9 cellular contexts compared by ENCODE assay signal in genomic region chr3:134373278-134373941, GRCh38. TPM values are rescaled to one million over a fixed set of nuclear protein-coding genes. Genes with fewer than 3 reads are reported as not detected.
DNase-seq lines count a peak whose midpoint lies in the region; ATAC-seq, FAIRE-seq and TF ChIP-seq lines count a peak whose summit lies in the region.
"Had no signal": no experiment of that assay in that cellular context is flagged by ENCODE, and none has a peak within 500 bp of the region (broad histone marks: within the 10 kb centered on the region; RNA-seq: fewer than 3 reads in every experiment).

No MANE protein-coding gene starts in this region.

- CTCF ChIA-PET in PC-3 (lab: Charles Lee) (no interaction called here), H1 (lab: Charles Lee; ENCODE audit: partially characterized antibody) (interaction anchor here (1.0 to 14.7 kb wide), 7 partner anchors 11 to 100 kb away, joined by 3 to 144 read pairs (median 4); no protein-coding TSS in a partner anchor)

- H3K79me2 ChIP-seq in PC-3 (ENCODE audit: low read length) = peaks cover 60% of the 10 kb centered on the region
- H3K79me2 ChIP-seq in H1 (ENCODE audit: control insufficient read depth in 1 of 2, insufficient read depth in 2 of 2, low read length in 2 of 2) = peaks cover 0 to 33% of the 10 kb centered on the region in 2 experiments; a peak in 2 of 4 replicates

- H4K20me1 ChIP-seq in PC-3 (ENCODE audit: low read length) (peaks cover 32% of the 10 kb centered on the region), H1 (replicated peaks in 1 of 2; ENCODE audit: control insufficient read depth in 1 of 2, insufficient read depth in 2 of 2, low read length in 2 of 2) (peaks cover 22% of the 10 kb centered on the region in 2 experiments)

- peak overlapping the region; percentile 95 for H3K18ac ChIP-seq in H1 (ENCODE audit: extremely low read depth, low read length)

- no peak overlapping the region for H2BK120ac ChIP-seq in H1 (replicated peaks; ENCODE audit: low read depth, low read length)

- H3K56ac ChIP-seq in H1 (replicated peaks; ENCODE audit: insufficient read length, low read depth, low read length) = no peak overlapping the region

- H4K91ac ChIP-seq in H1 (replicated peaks; ENCODE audit: insufficient read length, low read length) = peak overlapping the region; percentile 95

- H3K4ac ChIP-seq in H1 (replicated peaks; ENCODE audit: insufficient read length, low read depth, low read length) = no peak overlapping the region

- TF ChIP-seq CTCF in PC-3 (conservative IDR thresholded peaks at IDR 0.05; ENCODE audit: low read depth, low read length) (no peak), H1 (IDR thresholded peaks at IDR 0.05; ENCODE audit: control extremely low read depth in 1 of 3, insufficient read depth in 1 of 3, low read depth in 1 of 3, low read length in 3 of 3) (no peak), lower leg skin (IDR thresholded peaks at IDR 0.05) (no peak)

- TF ChIP-seq POLR2A in H1 (IDR thresholded peaks at IDR 0.05; ENCODE audit: control extremely low read depth in 1 of 2, low read depth in 2 of 2, low read length in 2 of 2) (peak in 1 of 2 experiments; percentile 83; a peak in 2 of 3 replicates), lower leg skin (IDR thresholded peaks at IDR 0.05) (no peak), erythroblast (IDR thresholded peaks at IDR 0.05; ENCODE audit: low read length) (no peak)

- peak overlapping the region; percentile 88 for H3K9ac ChIP-seq in PC-3 (ENCODE audit: low read length)
- peak overlapping the region; percentile 89 to 100 (median 100) for H3K9ac ChIP-seq in H1 (replicated peaks in 1 of 4; ENCODE audit: extremely low read depth in 1 of 4, low read depth in 3 of 4, low read length in 3 of 4)

- ATAC-seq in PC-3 (peak; percentile 29), GM18861 (IDR thresholded peaks at IDR 0.05; ENCODE audit: unreplicated experiment) (no peak)

- no peak overlapping the region for H2BK15ac ChIP-seq in H1 (ENCODE audit: low read length)

- H2BK20ac ChIP-seq in H1 (ENCODE audit: low read length) = no peak overlapping the region

- no peaks in the 10 kb centered on the region for H3K9me2 ChIP-seq in PC-3 (replicated peaks; ENCODE audit: low read length)

- TF ChIP-seq EP300 in H1 (IDR thresholded peaks at IDR 0.05; ENCODE audit: borderline replicate concordance in 1 of 2, low read depth in 2 of 2, low read length in 2 of 2) = peak in 1 of 2 experiments; percentile 77; a peak in 1 of 3 replicates

- H3K14ac ChIP-seq in H1 (ENCODE audit: insufficient read length) = no peak overlapping the region

- no peak overlapping the region for H3K23ac ChIP-seq in H1 (ENCODE audit: insufficient read length)

- intact Hi-C loops in PC-3 (cut with micrococcal nuclease) (loop anchor here (1.0 kb wide), 1 partner anchor 99 kb away; no protein-coding TSS in a partner anchor), lower leg skin (cut with DNase I; ENCODE audit: low total_unique reads) (loop anchor here (10.0 kb wide), 1 partner anchor 101 kb away; no protein-coding TSS in a partner anchor)

- H3K23me2 ChIP-seq in H1 (ENCODE audit: low read depth, low read length) = peaks cover 16% of the 10 kb centered on the region; the same call in 1 of the 2 replicates

- H3K27ac ChIP-seq in PC-3 (ENCODE audit: low read length) = peak overlapping the region; percentile 89
- H3K27ac ChIP-seq in H1 (ENCODE audit: low read depth, low read length) = peak overlapping the region; percentile 99
- peak overlapping the region; percentile 99 for H3K27ac ChIP-seq in temporal lobe (ENCODE audit: low read depth, low read length)

- peak; percentile 19 for FAIRE-seq in H1 (lab: Jason Lieb, UNC)

- H2BK12ac ChIP-seq in H1 (ENCODE audit: low read depth, low read length) = peak overlapping the region; percentile 99; the same call in 1 of the 2 replicates

- peak; percentile 22 for DNase-seq in NCI-H1436 (lab: John Stamatoyannopoulos, UW)
- DNase-seq in NCI-H1436 treated with DMSO at 0.1 percent for 48 hours (lab: John Stamatoyannopoulos, UW) = no peak
- DNase-seq in PC-3 = peak; percentile 82
- peak; percentile 80 to 91 for DNase-seq in H1 (ENCODE audit: low read depth in 1 of 2, low spot score in 2 of 2)
- peak; percentile 85 to 96 for DNase-seq in lower leg skin (ENCODE audit: low spot score in 2 of 2)
- DNase-seq in erythroblast (lab: John Stamatoyannopoulos, UW) = no peak

- H3K36me3 ChIP-seq in PC-3 (ENCODE audit: low read depth, low read length) = peaks cover 28% of the 10 kb centered on the region
- peaks cover 23 to 34% (median 27%) of the 10 kb centered on the region in 4 experiments for H3K36me3 ChIP-seq in H1 (ENCODE audit: control insufficient read depth in 2 of 4, insufficient read depth in 4 of 4, low read length in 3 of 4)

- 4% methylated on average over 39 of the region's 42 CpGs; no CpG with 5 or more reads in 1 of the 2 experiments for WGBS in H1 (ENCODE audit: extremely low coverage in 1 of 2, insufficient coverage in 1 of 2, insufficient read length in 1 of 2, insufficient replicate concordance in 2 of 2, low coverage in 1 of 2, low lambda C conversion rate in 2 of 2, missing lambda C conversion rate in 1 of 2), 2 experiments
- 9 to 10% methylated on average over 42 of the region's 42 CpGs for WGBS in lower leg skin, 2 donors

- H4K5ac ChIP-seq in H1 (ENCODE audit: insufficient read length, low read depth, low read length) = peak overlapping the region; percentile 37

- H3K27me3 ChIP-seq in PC-3 (ENCODE audit: low read length) = no peaks in the 10 kb centered on the region
- H3K27me3 ChIP-seq in H1 (replicated peaks in 1 of 4; ENCODE audit: control insufficient read depth in 3 of 4, extremely low read depth in 1 of 4, insufficient read depth in 3 of 4, low read length in 3 of 4) = peaks cover 7 to 32% (median 24%) of the 10 kb centered on the region in 4 experiments

- H2AFZ ChIP-seq in PC-3 (ENCODE audit: low read length) (no peak overlapping the region), H1 (ENCODE audit: low read length) (no peak overlapping the region)

- H2BK5ac ChIP-seq in H1 (ENCODE audit: low read depth, low read length) = peak overlapping the region; percentile 99

- POLR2A ChIA-PET in PC-3 (lab: Charles Lee; ENCODE audit: unreplicated experiment) = interaction anchor here (0.6 kb wide), 1 partner anchor 9 kb away, joined by 4 read pairs; no protein-coding TSS in a partner anchor
- POLR2A ChIA-PET in H1 (lab: Charles Lee; ENCODE audit: partially characterized antibody) = interaction anchor here (0.7 to 45.2 kb wide), 32 partner anchors 8 to 291 kb away, joined by 3 to 1731 read pairs (median 7); partner anchors contain the start of genes ANAPC13, CEP63 and RYK

- H3K4me3 ChIP-seq in PC-3 (ENCODE audit: low read length) = peak overlapping the region; percentile 98
- H3K4me3 ChIP-seq in H1 (ENCODE audit: extremely low read depth in 1 of 4, insufficient read depth in 2 of 4, low read depth in 3 of 4, low read length in 4 of 4) = peak overlapping the region; percentile 68 to 96 (median 88)
- peak overlapping the region; percentile 79 for H3K4me3 ChIP-seq in lower leg skin (ENCODE audit: low read depth, poor library complexity, severe bottlenecking)

- peaks cover 53% of the 10 kb centered on the region for H3K4me1 ChIP-seq in PC-3 (ENCODE audit: insufficient read depth, low read length)
- H3K4me1 ChIP-seq in H1 (replicated peaks in 1 of 4; ENCODE audit: control insufficient read depth in 3 of 4, insufficient read depth in 4 of 4, low read length in 3 of 4) = peaks cover 17 to 38% (median 31%) of the 10 kb centered on the region in 4 experiments

- H3K4me2 ChIP-seq in PC-3 (ENCODE audit: low read length) (peak overlapping the region; percentile 96), H1 (ENCODE audit: insufficient read depth in 1 of 2, low read depth in 2 of 2, low read length in 2 of 2) (peak overlapping the region; percentile 93 to 99)

- TF ChIP-seq RAD21 in H1 (IDR thresholded peaks at IDR 0.05 in 1 of 2, conservative IDR thresholded peaks at IDR 0.05 in 1 of 2; ENCODE audit: low read depth in 2 of 2, low read length in 2 of 2) = no peak; a peak in 1 of 4 replicates

- H4K8ac ChIP-seq in H1 (ENCODE audit: extremely low read depth, insufficient read depth, low read length) = peak overlapping the region; percentile 100

- H3F3A ChIP-seq in PC-3 (ENCODE audit: low read length, unreplicated experiment) = no peaks in the 10 kb centered on the region

- H2AK5ac ChIP-seq in H1 (ENCODE audit: low read depth, low read length) = peak overlapping the region; percentile 19; the same call in 1 of the 2 replicates

- H3K9me3 ChIP-seq in PC-3 (ENCODE audit: low read length) (no peaks in the 10 kb centered on the region), H1 (ENCODE audit: insufficient read depth in 2 of 2, low read depth in 1 of 2, low read length in 1 of 2) (no peaks in the 10 kb centered on the region)

- peaks cover 7% of the 10 kb centered on the region for H3K79me1 ChIP-seq in H1 (ENCODE audit: low read depth, low read length)

- TSS peak; percentile 67 for BruUV-seq in PC-3 (replicated peaks; lab: Mats Ljungman, UMichigan)

TF ChIP-seq in H1, 55 proteins besides CTCF, POLR2A, EP300 and RAD21 (continues in another document):
- peak; percentile 66 to 92; a peak in 3 of 4 replicates for TF ChIP-seq SIN3A (conservative IDR thresholded peaks at IDR 0.05 in 1 of 2, IDR thresholded peaks at IDR 0.05 in 1 of 2; ENCODE audit: low read depth in 1 of 2, low read length in 2 of 2)
- TF ChIP-seq ATF2 (IDR thresholded peaks at IDR 0.05; ENCODE audit: low read length) = peak; percentile 90; the same call in 1 of the 2 replicates
- peak; percentile 74; the same call in 1 of the 2 replicates for TF ChIP-seq JUN (IDR thresholded peaks at IDR 0.05; ENCODE audit: low read depth, low read length)
- peak; percentile 96 for TF ChIP-seq JUND (IDR thresholded peaks at IDR 0.05; ENCODE audit: low read length)

RNA-seq across cellular contexts. Expression of gene AMOTL2, which starts 0.8 kb away (rescaled TPM):
- total RNA-seq in PC-3 (2014; rRNA removed) (96.0 and 124 TPM in 2 replicates), lower leg skin (100 to 1,000 TPM in 3 of 4 donors, 10 to 100 TPM in 1; 97.1 to 151 (median 120) TPM), temporal lobe (46.5 TPM)
- 60.3 and 63.7 TPM in 2 replicates for total RNA-seq in H1 (2021; fragmentation: NEBNext Ultra II Directional; extraction: Animal tissue kit (Norgen Biotek cat#: 25700))
- polyA plus RNA-seq in H1 (2011; rRNA removed) = 19.0 and 33.5 TPM in 2 replicates
- polyA plus RNA-seq in H1 (2011; cell fraction: cytosol; rRNA removed) = 31.5 TPM
- 61.9 TPM for polyA plus RNA-seq in H1 (2011; cell fraction: nucleus; rRNA removed)
- 19.2 to 24.1 TPM (median 20.7 TPM) in 4 replicates for polyA plus RNA-seq in H1 (2012, experiment 1 of 2)
- polyA plus RNA-seq in H1 (2012, experiment 2 of 2) = 17.1 TPM
- 18.6 TPM for polyA plus RNA-seq in H1 (2013, experiment 1 of 2)
- 17.2 TPM for polyA plus RNA-seq in H1 (2013, experiment 2 of 2)
- 34.9 and 37.0 TPM in 2 replicates for polyA minus RNA-seq in H1 (2011; rRNA and poly(A)+ RNA removed)
- 31.9 TPM for polyA minus RNA-seq in H1 (2011; cell fraction: cytosol; rRNA and poly(A)+ RNA removed)
- polyA minus RNA-seq in H1 (2011; cell fraction: nucleus; rRNA and poly(A)+ RNA removed) = 103 TPM
- total RNA-seq: CD4-positive, CD25-positive, alpha-beta regulatory T cell had no signal
- polyA plus RNA-seq: CD4-positive, CD25-positive, alpha-beta regulatory T cell had no signal

Comparison
In these comparisons a context has a peak if more than half of its experiments do, and no peak if none do; other contexts are left out.
1. DNase-seq: peak in NCI-H1436 (single experiment), PC-3 (single experiment), H1 (2 of 2) and lower leg skin (2 of 2); none in NCI-H1436 treated with DMSO at 0.1 percent for 48 hours (single experiment) and erythroblast (0 of 2).
2. Peak in every context shown above with its lines, with median percentiles within 50 percentile points of each other: H3K27ac ChIP-seq and H3K4me3 ChIP-seq.